1 cellular context compared by ENCODE assay signal in genomic region chr7:74473116-74473515, GRCh38.
TF ChIP-seq lines count a peak whose summit lies in the region.

No MANE protein-coding gene starts in this region.

TF ChIP-seq in A549, 52 proteins besides CTCF, POLR2A, EP300 and RAD21 (continued from another document):
- no peak for TF ChIP-seq REST (IDR thresholded peaks at IDR 0.05)
- TF ChIP-seq CHD2 (IDR thresholded peaks at IDR 0.05; ENCODE audit: low read length, partially characterized antibody), result no peak
